ENCODE assay signal across 8 cellular contexts in the genomic region with DNA sequence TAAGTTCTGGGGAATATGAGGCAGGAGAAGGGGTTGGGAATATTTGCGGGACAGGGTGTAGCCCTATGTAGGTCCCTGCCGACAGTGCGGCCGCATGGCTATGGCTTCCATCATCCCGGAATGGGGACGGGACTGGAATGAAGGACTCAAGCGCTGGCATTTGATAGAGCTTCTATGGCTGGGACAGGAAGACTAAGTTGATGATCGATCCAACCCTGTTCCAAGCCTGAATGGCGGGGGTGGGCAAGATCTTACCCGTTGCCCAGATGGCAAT. TPM values are rescaled to one million over a fixed set of nuclear protein-coding genes. Genes with fewer than 3 reads are reported as not detected.
DNase-seq lines count a peak whose midpoint lies in the region.

No MANE protein-coding gene starts in this region.

- H3K9me3 Mint-ChIP-seq in activated CD4-positive, alpha-beta T cell treated with anti-CD3 and anti-CD28 coated beads, Interleukin-2, amount 10 ng/mL, durations not matched to agents 7 days and 5 days: no peaks in the 10 kb centered on the region
- H3K9me3 Mint-ChIP-seq in activated CD4-positive, alpha-beta memory T cell treated with anti-CD3 and anti-CD28 coated beads, Interleukin-2, amount 10 ng/mL, durations not matched to agents 7 days and 5 days: no peaks in the 10 kb centered on the region

- peaks cover 54% of the 10 kb centered on the region for H3K27me3 ChIP-seq in iPS-18a (ENCODE audit: control insufficient read depth, insufficient read depth, low read length)
- peaks cover 26 to 44% (median 40%) of the 10 kb centered on the region in 5 donors for H3K27me3 ChIP-seq in subcutaneous abdominal adipose tissue (ENCODE audit: control insufficient read depth in 5 of 5, insufficient read depth in 4 of 5, low read length in 5 of 5)

- peak overlapping the region; percentile 77 for H3K4me3 Mint-ChIP-seq in activated CD4-positive, alpha-beta T cell treated with anti-CD3 and anti-CD28 coated beads, Interleukin-2, amount 10 ng/mL, durations not matched to agents 7 days and 5 days
- H3K4me3 Mint-ChIP-seq in activated CD4-positive, alpha-beta memory T cell treated with anti-CD3 and anti-CD28 coated beads, Interleukin-2, amount 10 ng/mL, durations not matched to agents 7 days and 5 days: peak overlapping the region; percentile 87

- H3K9me3 ChIP-seq in iPS-18a (ENCODE audit: control insufficient read depth, low read depth, low read length): no peaks in the 10 kb centered on the region
- H3K9me3 ChIP-seq in subcutaneous abdominal adipose tissue (ENCODE audit: control insufficient read depth in 5 of 5, low read length in 5 of 5): no peaks in the 10 kb centered on the region

- H3K27ac ChIP-seq in iPS-18a (ENCODE audit: low read length) (no peak overlapping the region), subcutaneous abdominal adipose tissue (ENCODE audit: low read depth, low read length) (no peak overlapping the region)

- peak overlapping the region; percentile 68 for H3K4me3 ChIP-seq in iPS-18a (ENCODE audit: low read length)
- H3K4me3 ChIP-seq in subcutaneous abdominal adipose tissue (ENCODE audit: low read depth in 1 of 5, low read length in 5 of 5): peak overlapping the region; percentile 42 to 70 (median 58)

- H3K27me3 Mint-ChIP-seq in activated CD4-positive, alpha-beta T cell treated with anti-CD3 and anti-CD28 coated beads, Interleukin-2, amount 10 ng/mL, durations not matched to agents 7 days and 5 days: peaks cover 51% of the 10 kb centered on the region
- peaks cover 61% of the 10 kb centered on the region for H3K27me3 Mint-ChIP-seq in activated CD4-positive, alpha-beta memory T cell treated with anti-CD3 and anti-CD28 coated beads, Interleukin-2, amount 10 ng/mL, durations not matched to agents 7 days and 5 days

- no peak for DNase-seq in activated CD4-positive, alpha-beta T cell treated with anti-CD3 and anti-CD28 coated beads, Interleukin-2, amount 10 ng/mL, durations not matched to agents 7 days and 5 days
- DNase-seq in activated CD4-positive, alpha-beta T cell treated with anti-CD3 and anti-CD28 coated beads, Interleukin-2, amount 50 U/mL, for 48 hours: no peak
- DNase-seq in activated CD4-positive, alpha-beta memory T cell treated with anti-CD3 and anti-CD28 coated beads, Interleukin-2, amount 10 ng/mL, durations not matched to agents 7 days and 5 days: no peak
- DNase-seq in cerebellar cortex (ENCODE audit: low spot score): no peak
- no peak for DNase-seq in medulla oblongata (ENCODE audit: extremely low spot score)
- DNase-seq in A172 (ENCODE audit: low spot score): no peak

- no peak overlapping the region for H3K27ac Mint-ChIP-seq in activated CD4-positive, alpha-beta T cell treated with anti-CD3 and anti-CD28 coated beads, Interleukin-2, amount 10 ng/mL, durations not matched to agents 7 days and 5 days
- H3K27ac Mint-ChIP-seq in activated CD4-positive, alpha-beta memory T cell treated with anti-CD3 and anti-CD28 coated beads, Interleukin-2, amount 10 ng/mL, durations not matched to agents 7 days and 5 days: no peak overlapping the region

- POLR2A ChIA-PET in activated CD4-positive, alpha-beta T cell treated with anti-CD3 and anti-CD28 coated beads, Interleukin-2, amount 10 ng/mL, durations not matched to agents 7 days and 5 days (lab: Charles Lee): no interaction called here
- POLR2A ChIA-PET in activated CD4-positive, alpha-beta memory T cell treated with anti-CD3 and anti-CD28 coated beads, Interleukin-2, amount 10 ng/mL, durations not matched to agents 7 days and 5 days (lab: Charles Lee): interaction anchor here (1.0 to 2.8 kb wide), 12 partner anchors 10 to 173 kb away, joined by 3 to 11 read pairs (median 4); partner anchors contain the start of gene EPOP

- H3K36me3 ChIP-seq in iPS-18a (ENCODE audit: control insufficient read depth, low read depth, low read length): no peaks in the 10 kb centered on the region
- no peaks in the 10 kb centered on the region for H3K36me3 ChIP-seq in subcutaneous abdominal adipose tissue (ENCODE audit: control insufficient read depth in 5 of 5, insufficient read depth in 5 of 5, low read length in 5 of 5)

- H3K4me1 ChIP-seq in iPS-18a (ENCODE audit: control insufficient read depth, low read depth, low read length) (peaks cover 28% of the 10 kb centered on the region), subcutaneous abdominal adipose tissue (ENCODE audit: control insufficient read depth in 5 of 5, insufficient read depth in 5 of 5, low read length in 5 of 5) (peaks cover 7 to 55% (median 40%) of the 10 kb centered on the region in 5 donors)

- H3K9ac ChIP-seq in iPS-18a (ENCODE audit: low read length): no peak overlapping the region
- peak overlapping the region in 2 of 5 donors; percentile 31 to 58 for H3K9ac ChIP-seq in subcutaneous abdominal adipose tissue (ENCODE audit: low read length in 5 of 5)

- CTCF ChIA-PET in activated CD4-positive, alpha-beta T cell treated with anti-CD3 and anti-CD28 coated beads, Interleukin-2, amount 10 ng/mL, durations not matched to agents 7 days and 5 days (lab: Charles Lee): interaction anchor here (0.5 to 3.3 kb wide), 27 partner anchors 8 to 310 kb away, joined by 3 to 38 read pairs (median 4); partner anchors contain the start of genes EPOP and PSMB3
- CTCF ChIA-PET in activated CD4-positive, alpha-beta memory T cell treated with anti-CD3 and anti-CD28 coated beads, Interleukin-2, amount 10 ng/mL, durations not matched to agents 7 days and 5 days (lab: Charles Lee): interaction anchor here (0.6 to 4.2 kb wide), 40 partner anchors 8 to 1844 kb away, joined by 3 to 217 read pairs (median 6); partner anchors contain the start of genes EPOP and SRCIN1

- H3K4me1 Mint-ChIP-seq in activated CD4-positive, alpha-beta T cell treated with anti-CD3 and anti-CD28 coated beads, Interleukin-2, amount 10 ng/mL, durations not matched to agents 7 days and 5 days: peaks cover 24% of the 10 kb centered on the region
- peaks cover 30% of the 10 kb centered on the region for H3K4me1 Mint-ChIP-seq in activated CD4-positive, alpha-beta memory T cell treated with anti-CD3 and anti-CD28 coated beads, Interleukin-2, amount 10 ng/mL, durations not matched to agents 7 days and 5 days

- H3K36me3 Mint-ChIP-seq in activated CD4-positive, alpha-beta T cell treated with anti-CD3 and anti-CD28 coated beads, Interleukin-2, amount 10 ng/mL, durations not matched to agents 7 days and 5 days (ENCODE audit: low read depth): peaks cover 2% of the 10 kb centered on the region
- no peaks in the 10 kb centered on the region for H3K36me3 Mint-ChIP-seq in activated CD4-positive, alpha-beta memory T cell treated with anti-CD3 and anti-CD28 coated beads, Interleukin-2, amount 10 ng/mL, durations not matched to agents 7 days and 5 days (ENCODE audit: low read depth)

RNA-seq across cellular contexts. Expression of gene SRCIN1, which starts 47.1 kb away (rescaled TPM):
- total RNA-seq in activated CD4-positive, alpha-beta T cell treated with anti-CD3 and anti-CD28 coated beads, Interleukin-2, amount 10 ng/mL, durations not matched to agents 7 days and 5 days: under 1 TPM in 1 of 2 experiments, not detected in 1; 0.06 TPM
- under 1 TPM; 0.05 to 0.20 TPM for total RNA-seq in activated CD4-positive, alpha-beta memory T cell treated with anti-CD3 and anti-CD28 coated beads, Interleukin-2, amount 10 ng/mL, durations not matched to agents 7 days and 5 days
- total RNA-seq in A172 (2014; rRNA removed; shearing (Covaris generic)): 0.19 and 0.26 TPM in 2 replicates
